In the genomic region with DNA sequence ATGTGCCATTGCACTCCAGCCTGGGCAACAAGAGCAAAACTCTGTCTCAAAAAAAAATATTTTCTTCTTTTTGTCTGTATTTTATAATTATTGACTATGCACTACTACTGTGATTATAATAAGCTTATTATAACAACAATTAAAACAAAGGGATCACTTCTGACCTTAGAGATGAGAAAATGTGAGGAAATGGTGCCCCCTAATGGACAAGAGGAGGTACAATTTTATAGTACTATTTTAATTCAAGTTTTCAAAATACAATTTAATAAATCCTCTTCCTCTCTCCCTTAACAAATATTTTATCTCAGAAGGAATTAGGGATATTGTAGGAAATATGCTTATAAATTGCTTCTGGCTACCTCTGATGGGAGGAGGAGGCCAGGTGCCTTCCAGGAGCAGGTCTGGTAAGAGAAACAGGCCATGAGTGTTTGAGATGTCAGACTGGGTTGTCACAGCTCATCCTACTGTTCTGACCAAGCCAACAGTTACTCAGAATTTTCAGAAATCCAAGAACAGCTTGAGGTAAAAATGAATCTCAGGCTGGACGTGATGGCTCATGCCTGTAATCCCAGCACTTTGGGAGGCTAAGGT, we compare ENCODE assay signal across 8 cellular contexts. TPM values are rescaled to one million over a fixed set of nuclear protein-coding genes. Genes with fewer than 3 reads are reported as not detected.
A peak's percentile ranks its signal among the peaks of the same experiment; 100 is the strongest.
DNase-seq lines count a peak whose midpoint lies in the region; ATAC-seq and TF ChIP-seq lines count a peak whose summit lies in the region.

No MANE protein-coding gene starts in this region.

- no peaks in the 10 kb centered on the region for H3K9me3 ChIP-seq in colonic mucosa
- H3K9me3 ChIP-seq in mucosa of descending colon = no peaks in the 10 kb centered on the region

- DNase-seq in ACHN (peak; percentile 51), GM06990 (ENCODE audit: extremely low read depth, insufficient read length) (no peak), NCI-H82 treated with DMSO at 0.1 percent for 48 hours (lab: John Stamatoyannopoulos, UW; ENCODE audit: unreplicated experiment) (peak; percentile 36), colonic mucosa (no peak), mucosa of descending colon (no peak), ecto neural progenitor cell (ENCODE audit: low spot score) (no peak), NCI-H128 (lab: John Stamatoyannopoulos, UW; ENCODE audit: unreplicated experiment) (no peak)

- in situ Hi-C loops in ACHN (cut with HindIII; ENCODE audit: low pct_ligation_motif_present, low pct_unique_long_range_greater_than_20kb, low sequenced_read_pairs) = no loop called here

- H3K4me3 ChIP-seq in GM06990 (replicated peaks; ENCODE audit: low read depth, low read length) = no peak overlapping the region
- H3K4me3 ChIP-seq in colonic mucosa = no peak overlapping the region
- no peak overlapping the region for H3K4me3 ChIP-seq in mucosa of descending colon

- ATAC-seq in mucosa of descending colon (peak; percentile 64), GM18858 (IDR thresholded peaks at IDR 0.05; ENCODE audit: unreplicated experiment) (no peak)

- H3K9ac ChIP-seq in colonic mucosa (ENCODE audit: low read depth in 2 of 2, low read length in 2 of 2) = no peak overlapping the region

- H3K27ac ChIP-seq in colonic mucosa = no peak overlapping the region

- H3K36me3 ChIP-seq in GM06990 (ENCODE audit: control insufficient read depth, insufficient read depth, low read length) (peaks cover 12% of the 10 kb centered on the region), colonic mucosa (no peaks in the 10 kb centered on the region), mucosa of descending colon (ENCODE audit: low read depth) (no peaks in the 10 kb centered on the region)

- peak; percentile 43 for TF ChIP-seq CTCF in GM06990 (IDR thresholded peaks at IDR 0.05; ENCODE audit: insufficient read depth, low read length, poor library complexity, severe bottlenecking)
- TF ChIP-seq CTCF in colonic mucosa (IDR thresholded peaks at IDR 0.05) = peak; percentile 61
- TF ChIP-seq CTCF in mucosa of descending colon (IDR thresholded peaks at IDR 0.05) = no peak

- intact Hi-C loops in colonic mucosa (cut with DNase I) = loop anchor here (5.0 kb wide), 1 partner anchor 288 kb away; a partner anchor contains a TSS
- intact Hi-C loops in mucosa of descending colon (cut with DNase I, micrococcal nuclease) = no loop called here

- H3K27me3 ChIP-seq in GM06990 (replicated peaks; ENCODE audit: control insufficient read depth, insufficient read depth, low read length) = no peaks in the 10 kb centered on the region
- H3K27me3 ChIP-seq in colonic mucosa = no peaks in the 10 kb centered on the region

- H3K4me1 ChIP-seq in colonic mucosa = peaks cover 3% of the 10 kb centered on the region
- H3K4me1 ChIP-seq in mucosa of descending colon (ENCODE audit: low read depth) = no peaks in the 10 kb centered on the region

RNA-seq across cellular contexts. Expression of a gene that starts 14.0 kb away (rescaled TPM):
- 10 to 100 TPM; 74.9 to 77.5 TPM for total RNA-seq in colonic mucosa
- 10 to 100 TPM; 66.8 to 76.8 (median 71.7) TPM for total RNA-seq in mucosa of descending colon

RNA-seq across cellular contexts. Expression of a gene that starts 31.8 kb away (rescaled TPM):
- total RNA-seq in colonic mucosa (10 to 100 TPM; 27.0 to 28.8 TPM), mucosa of descending colon (10 to 100 TPM in 1 of 3 donors, 1 to 10 TPM in 2; 4.9 to 14.8 (median 6.0) TPM)

RNA-seq across cellular contexts. Expression of a gene that starts 51.5 kb away (rescaled TPM):
- total RNA-seq in colonic mucosa (10 to 100 TPM; 12.9 to 31.9 TPM), mucosa of descending colon (10 to 100 TPM; 15.5 to 20.3 (median 16.4) TPM)

Comparison
In these comparisons a context has a peak if more than half of its experiments do, and no peak if none do; other contexts are left out.
1. DNase-seq: peak in ACHN (single experiment) and NCI-H82 treated with DMSO at 0.1 percent for 48 hours (single experiment); none in GM06990 (single experiment), colonic mucosa (single experiment), mucosa of descending colon (0 of 3), ecto neural progenitor cell (single experiment) and NCI-H128 (single experiment).